16 cellular contexts compared by ENCODE assay signal in the genomic region with DNA sequence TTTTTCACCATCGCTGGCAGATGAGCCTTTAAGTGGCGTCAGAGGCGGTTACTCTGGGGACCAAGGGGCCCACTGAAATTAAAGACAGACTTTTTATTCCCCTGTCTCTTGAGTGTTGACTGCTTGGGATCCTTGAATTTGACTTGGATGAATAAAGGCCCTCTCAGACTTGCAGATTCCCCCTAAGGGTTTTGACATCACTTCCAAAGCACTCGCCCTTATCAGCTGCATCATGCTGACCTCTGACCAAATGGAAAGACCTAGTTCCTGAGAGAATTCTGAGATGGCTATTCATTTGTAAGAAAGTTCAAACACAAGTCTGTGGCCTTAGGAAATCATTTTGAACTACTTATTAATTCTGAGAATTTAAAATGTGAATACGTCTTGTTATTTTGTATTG. TPM values are rescaled to one million over a fixed set of nuclear protein-coding genes. Genes with fewer than 3 reads are reported as not detected.
A peak's percentile ranks its signal among the peaks of the same experiment; 100 is the strongest.
DNase-seq lines count a peak whose midpoint lies in the region; TF ChIP-seq lines count a peak whose summit lies in the region.
"Had no signal": no experiment of that assay in that cellular context is flagged by ENCODE, and none has a peak within 500 bp of the region (broad histone marks: within the 10 kb centered on the region; RNA-seq: fewer than 3 reads in every experiment).

No MANE protein-coding gene starts in this region.

- no CpG with 5 or more reads among the region's 5 CpGs for WGBS in trophoblast cell (ENCODE audit: extremely low coverage, insufficient coverage, insufficient read length)

- H3K79me2 ChIP-seq in trophoblast cell (ENCODE audit: control insufficient read depth, insufficient read depth, low read length, poor library complexity) = no peaks in the 10 kb centered on the region

- no peak overlapping the region for H2AFZ ChIP-seq in trophoblast cell (ENCODE audit: insufficient read depth, low read length, poor library complexity)

- H3K9ac ChIP-seq in trophoblast cell (ENCODE audit: low read length) = no peak overlapping the region

- no peaks in the 10 kb centered on the region for H3K27me3 ChIP-seq in trophoblast cell (ENCODE audit: insufficient read depth, low read length)
- H3K27me3 ChIP-seq: Peyer's patch, SJSA1 had no signal

- no peak overlapping the region for H4K12ac ChIP-seq in trophoblast cell (ENCODE audit: low read depth, low read length)

- no peak overlapping the region for H2BK120ac ChIP-seq in trophoblast cell (ENCODE audit: insufficient read depth, low read length, poor library complexity)

- no peak overlapping the region for H2BK5ac ChIP-seq in trophoblast cell (ENCODE audit: low read depth, low read length, poor library complexity)

- no peak overlapping the region for H2BK12ac ChIP-seq in trophoblast cell (ENCODE audit: low read length)

- no peaks in the 10 kb centered on the region for H3K9me3 ChIP-seq in trophoblast cell (ENCODE audit: insufficient read depth, low read depth, low read length)
- H3K9me3 ChIP-seq: BE2C, Peyer's patch, SJSA1 had no signal

- H2AK5ac ChIP-seq in trophoblast cell (ENCODE audit: low read length) = no peak overlapping the region

- H3K27ac ChIP-seq in trophoblast cell (ENCODE audit: low read depth, low read length) = no peak overlapping the region
- H3K27ac ChIP-seq: Peyer's patch, SJSA1 had no signal

- no peak overlapping the region for H3K4ac ChIP-seq in trophoblast cell (ENCODE audit: low read depth, low read length)

- H3K4me3 ChIP-seq in foreskin fibroblast (ENCODE audit: low read depth in 1 of 2, low read length in 2 of 2) (peak overlapping the region in 1 of 2 donors; percentile 11), trophoblast cell (ENCODE audit: low read depth, low read length) (no peak overlapping the region)
- H3K4me3 ChIP-seq: Peyer's patch, SJSA1 had no signal

- no peaks in the 10 kb centered on the region for H3K79me1 ChIP-seq in trophoblast cell (ENCODE audit: low read length)

- no peak overlapping the region for H4K91ac ChIP-seq in trophoblast cell (ENCODE audit: low read depth, low read length)

- no peak overlapping the region for H3K18ac ChIP-seq in trophoblast cell (ENCODE audit: low read length)

- H4K8ac ChIP-seq in trophoblast cell (ENCODE audit: low read depth, low read length) = no peak overlapping the region

- no peaks in the 10 kb centered on the region for H3K36me3 ChIP-seq in trophoblast cell (ENCODE audit: control insufficient read depth in 1 of 2, insufficient read depth in 2 of 2, low read length in 2 of 2)
- H3K36me3 ChIP-seq: BE2C, Peyer's patch, SJSA1 had no signal

- peaks cover 3 to 4% of the 10 kb centered on the region in 2 experiments for H3K4me1 ChIP-seq in trophoblast cell (ENCODE audit: control insufficient read depth in 1 of 2, insufficient read depth in 2 of 2, low read length in 2 of 2)
- H3K4me1 ChIP-seq: BE2C, Peyer's patch, SJSA1 had no signal

- H3K4me2 ChIP-seq in trophoblast cell (ENCODE audit: low read length) = peak overlapping the region; percentile 6

- H3K14ac ChIP-seq in trophoblast cell (ENCODE audit: low read length) = no peak overlapping the region

- H3K23ac ChIP-seq in trophoblast cell (ENCODE audit: low read length) = no peak overlapping the region

- TF ChIP-seq CTCF in foreskin fibroblast (IDR thresholded peaks at IDR 0.05; ENCODE audit: low read depth, low read length) = no peak

- DNase-seq in ELF-1 (ENCODE audit: low read depth, low spot score) (peak; percentile 13), NCI-H226 (peak; percentile 61), foreskin fibroblast (peak; percentile 63 to 78), trophoblast cell (peak; percentile 89 to 92), DMS114 treated with DMSO at 0.1 percent for 48 hours (lab: John Stamatoyannopoulos, UW; ENCODE audit: unreplicated experiment) (no peak), DMS79 (lab: John Stamatoyannopoulos, UW) (no peak), SHP77 treated with DMSO at 0.1 percent for 48 hours (lab: John Stamatoyannopoulos, UW) (no peak)
- DNase-seq: BE2C; CD4-positive, alpha-beta memory T cell; H7; MM.1S; NCI-H1105 treated with DMSO at 0.1 percent for 48 hours; NCI-H187; NCI-H774; Peyer's patch had no signal

RNA-seq across cellular contexts. Expression of a gene that starts 13.5 kb away (rescaled TPM):
- 0.78 and 0.82 TPM in 2 replicates for polyA plus RNA-seq in trophoblast cell (2013)
- polyA plus RNA-seq: CD4-positive, alpha-beta memory T cell had no signal

Comparison
In these comparisons a context has a peak if more than half of its experiments do, and no peak if none do; other contexts are left out.
1. DNase-seq: peak in ELF-1 (single experiment), NCI-H226 (single experiment), foreskin fibroblast (2 of 2) and trophoblast cell (2 of 2); none in DMS114 treated with DMSO at 0.1 percent for 48 hours (single experiment), DMS79 (single experiment) and SHP77 treated with DMSO at 0.1 percent for 48 hours (single experiment).